Comparison of ENCODE assay signal across 1 cellular context in the genomic region with DNA sequence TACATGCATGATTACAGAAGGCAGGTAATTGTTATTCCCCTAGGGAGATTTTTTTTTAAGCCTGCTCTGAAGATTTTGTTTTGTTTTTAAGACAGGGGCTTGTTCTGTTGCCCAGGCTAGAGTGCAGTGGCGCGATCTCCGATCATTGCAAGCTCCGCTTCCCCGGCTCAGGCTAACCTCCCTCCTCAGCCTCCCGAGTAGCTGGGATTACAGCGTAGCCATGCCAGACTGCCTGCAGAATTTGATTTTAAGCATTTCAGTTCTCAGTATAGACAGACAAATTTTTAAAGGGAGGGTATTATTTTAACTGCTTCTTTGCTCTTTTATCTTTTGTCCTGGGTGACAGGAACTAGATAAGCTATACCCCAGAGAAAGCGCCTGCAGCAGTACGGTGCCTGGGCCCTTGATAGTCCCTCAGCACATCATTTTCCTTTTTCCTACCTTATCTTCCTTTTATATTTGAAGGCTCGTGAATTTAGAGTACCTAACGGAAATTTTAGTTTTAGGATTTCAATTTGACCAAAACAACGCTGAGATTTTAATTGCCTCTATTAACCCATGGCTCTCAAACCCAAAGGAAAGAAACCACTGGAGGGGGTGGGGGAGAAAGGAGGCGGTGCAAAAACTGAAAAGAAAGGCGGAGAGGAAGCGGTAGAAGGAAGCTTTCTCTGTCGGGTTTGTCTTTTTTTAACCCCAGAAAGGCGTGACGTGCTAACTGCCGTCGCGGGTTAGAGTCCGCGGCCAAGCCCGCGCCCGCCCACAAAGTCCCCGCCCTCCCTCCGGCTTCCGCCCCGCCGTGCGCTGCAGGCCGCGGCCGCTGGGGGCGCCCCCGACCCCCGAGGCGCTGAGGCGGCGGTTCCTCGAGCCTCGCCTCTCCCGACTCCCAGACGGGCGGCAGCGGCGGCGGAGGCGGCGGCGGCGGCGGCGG.
TF ChIP-seq lines count a peak whose summit lies in the region.

A gene (plus strand): TSS at position 886 of the 928 bp plus-strand sequence. CDS start 329 bp downstream, outside the sequence.

TF ChIP-seq in K562, 482 proteins besides CTCF, POLR2A, EP300 and RAD21 (continued from another document and continues in another):
- TF ChIP-seq, protein P1, sequence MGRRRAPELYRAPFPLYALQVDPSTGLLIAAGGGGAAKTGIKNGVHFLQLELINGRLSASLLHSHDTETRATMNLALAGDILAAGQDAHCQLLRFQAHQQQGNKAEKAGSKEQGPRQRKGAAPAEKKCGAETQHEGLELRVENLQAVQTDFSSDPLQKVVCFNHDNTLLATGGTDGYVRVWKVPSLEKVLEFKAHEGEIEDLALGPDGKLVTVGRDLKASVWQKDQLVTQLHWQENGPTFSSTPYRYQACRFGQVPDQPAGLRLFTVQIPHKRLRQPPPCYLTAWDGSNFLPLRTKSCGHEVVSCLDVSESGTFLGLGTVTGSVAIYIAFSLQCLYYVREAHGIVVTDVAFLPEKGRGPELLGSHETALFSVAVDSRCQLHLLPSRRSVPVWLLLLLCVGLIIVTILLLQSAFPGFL (CRISPR knock-in tag; IDR thresholded peaks at IDR 0.05), result no peak
- TF ChIP-seq, protein P2, sequence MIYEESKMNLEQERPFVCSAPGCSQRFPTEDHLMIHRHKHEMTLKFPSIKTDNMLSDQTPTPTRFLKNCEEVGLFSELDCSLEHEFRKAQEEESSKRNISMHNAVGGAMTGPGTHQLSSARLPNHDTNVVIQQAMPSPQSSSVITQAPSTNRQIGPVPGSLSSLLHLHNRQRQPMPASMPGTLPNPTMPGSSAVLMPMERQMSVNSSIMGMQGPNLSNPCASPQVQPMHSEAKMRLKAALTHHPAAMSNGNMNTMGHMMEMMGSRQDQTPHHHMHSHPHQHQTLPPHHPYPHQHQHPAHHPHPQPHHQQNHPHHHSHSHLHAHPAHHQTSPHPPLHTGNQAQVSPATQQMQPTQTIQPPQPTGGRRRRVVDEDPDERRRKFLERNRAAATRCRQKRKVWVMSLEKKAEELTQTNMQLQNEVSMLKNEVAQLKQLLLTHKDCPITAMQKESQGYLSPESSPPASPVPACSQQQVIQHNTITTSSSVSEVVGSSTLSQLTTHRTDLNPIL (CRISPR knock-in tag; IDR thresholded peaks at IDR 0.05), result no peak
- no peak for TF ChIP-seq NCOA2 (IDR thresholded peaks at IDR 0.05; ENCODE audit: partially characterized antibody in 2 of 2)
- TF ChIP-seq, protein P3, sequence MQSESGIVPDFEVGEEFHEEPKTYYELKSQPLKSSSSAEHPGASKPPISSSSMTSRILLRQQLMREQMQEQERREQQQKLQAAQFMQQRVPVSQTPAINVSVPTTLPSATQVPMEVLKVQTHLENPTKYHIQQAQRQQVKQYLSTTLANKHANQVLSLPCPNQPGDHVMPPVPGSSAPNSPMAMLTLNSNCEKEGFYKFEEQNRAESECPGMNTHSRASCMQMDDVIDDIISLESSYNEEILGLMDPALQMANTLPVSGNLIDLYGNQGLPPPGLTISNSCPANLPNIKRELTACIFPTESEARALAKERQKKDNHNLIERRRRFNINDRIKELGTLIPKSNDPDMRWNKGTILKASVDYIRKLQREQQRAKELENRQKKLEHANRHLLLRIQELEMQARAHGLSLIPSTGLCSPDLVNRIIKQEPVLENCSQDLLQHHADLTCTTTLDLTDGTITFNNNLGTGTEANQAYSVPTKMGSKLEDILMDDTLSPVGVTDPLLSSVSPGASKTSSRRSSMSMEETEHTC (IDR thresholded peaks at IDR 0.05), result 0 out of 2 replicates have a peak, but pooled peaks have one; percentile 18
- TF ChIP-seq HDAC6 (IDR thresholded peaks at IDR 0.05; ENCODE audit: low read depth, low read length), result no peak
- no peak for TF ChIP-seq TCF7 (IDR thresholded peaks at IDR 0.05; ENCODE audit: borderline replicate concordance)
- no peak for TF ChIP-seq ZBTB17 (CRISPR knock-in tag; IDR thresholded peaks at IDR 0.05)
- TF ChIP-seq ZNF561 (CRISPR knock-in tag; conservative IDR thresholded peaks at IDR 0.05), result no peak
- TF ChIP-seq HSF4 (CRISPR knock-in tag; IDR thresholded peaks at IDR 0.05; ENCODE audit: borderline replicate concordance), result no peak
- TF ChIP-seq, protein P4, sequence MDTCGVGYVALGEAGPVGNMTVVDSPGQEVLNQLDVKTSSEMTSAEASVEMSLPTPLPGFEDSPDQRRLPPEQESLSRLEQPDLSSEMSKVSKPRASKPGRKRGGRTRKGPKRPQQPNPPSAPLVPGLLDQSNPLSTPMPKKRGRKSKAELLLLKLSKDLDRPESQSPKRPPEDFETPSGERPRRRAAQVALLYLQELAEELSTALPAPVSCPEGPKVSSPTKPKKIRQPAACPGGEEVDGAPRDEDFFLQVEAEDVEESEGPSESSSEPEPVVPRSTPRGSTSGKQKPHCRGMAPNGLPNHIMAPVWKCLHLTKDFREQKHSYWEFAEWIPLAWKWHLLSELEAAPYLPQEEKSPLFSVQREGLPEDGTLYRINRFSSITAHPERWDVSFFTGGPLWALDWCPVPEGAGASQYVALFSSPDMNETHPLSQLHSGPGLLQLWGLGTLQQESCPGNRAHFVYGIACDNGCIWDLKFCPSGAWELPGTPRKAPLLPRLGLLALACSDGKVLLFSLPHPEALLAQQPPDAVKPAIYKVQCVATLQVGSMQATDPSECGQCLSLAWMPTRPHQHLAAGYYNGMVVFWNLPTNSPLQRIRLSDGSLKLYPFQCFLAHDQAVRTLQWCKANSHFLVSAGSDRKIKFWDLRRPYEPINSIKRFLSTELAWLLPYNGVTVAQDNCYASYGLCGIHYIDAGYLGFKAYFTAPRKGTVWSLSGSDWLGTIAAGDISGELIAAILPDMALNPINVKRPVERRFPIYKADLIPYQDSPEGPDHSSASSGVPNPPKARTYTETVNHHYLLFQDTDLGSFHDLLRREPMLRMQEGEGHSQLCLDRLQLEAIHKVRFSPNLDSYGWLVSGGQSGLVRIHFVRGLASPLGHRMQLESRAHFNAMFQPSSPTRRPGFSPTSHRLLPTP (IDR thresholded peaks at IDR 0.05; ENCODE audit: borderline replicate concordance, extremely low read depth, insufficient read length), result no peak
- 0 out of 2 replicates have a peak, but pooled peaks have one; percentile 19 for TF ChIP-seq GTF2E2 (tag; IDR thresholded peaks at IDR 0.05)
- no peak for TF ChIP-seq RBM17 (IDR thresholded peaks at IDR 0.05; ENCODE audit: borderline replicate concordance, low read depth, low read length)
- TF ChIP-seq ELF4 (CRISPR knock-in tag; IDR thresholded peaks at IDR 0.05), result no peak
- TF ChIP-seq IFI16 (CRISPR knock-in tag; IDR thresholded peaks at IDR 0.05), result no peak
- no peak for TF ChIP-seq SMAD1 (IDR thresholded peaks at IDR 0.05; ENCODE audit: low read depth, low read length, partially characterized antibody)
- no peak for TF ChIP-seq HMGN3 (IDR thresholded peaks at IDR 0.05; ENCODE audit: borderline replicate concordance, extremely low read depth, insufficient read length, low read depth, low read length)
- no peak for TF ChIP-seq ASH1L (IDR thresholded peaks at IDR 0.05; ENCODE audit: borderline replicate concordance, low read depth, partially characterized antibody)
- TF ChIP-seq, protein P5, sequence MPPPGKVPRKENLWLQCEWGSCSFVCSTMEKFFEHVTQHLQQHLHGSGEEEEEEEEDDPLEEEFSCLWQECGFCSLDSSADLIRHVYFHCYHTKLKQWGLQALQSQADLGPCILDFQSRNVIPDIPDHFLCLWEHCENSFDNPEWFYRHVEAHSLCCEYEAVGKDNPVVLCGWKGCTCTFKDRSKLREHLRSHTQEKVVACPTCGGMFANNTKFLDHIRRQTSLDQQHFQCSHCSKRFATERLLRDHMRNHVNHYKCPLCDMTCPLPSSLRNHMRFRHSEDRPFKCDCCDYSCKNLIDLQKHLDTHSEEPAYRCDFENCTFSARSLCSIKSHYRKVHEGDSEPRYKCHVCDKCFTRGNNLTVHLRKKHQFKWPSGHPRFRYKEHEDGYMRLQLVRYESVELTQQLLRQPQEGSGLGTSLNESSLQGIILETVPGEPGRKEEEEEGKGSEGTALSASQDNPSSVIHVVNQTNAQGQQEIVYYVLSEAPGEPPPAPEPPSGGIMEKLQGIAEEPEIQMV (tag; conservative IDR thresholded peaks at IDR 0.05; ENCODE audit: low read depth), result no peak
- TF ChIP-seq, protein P6, sequence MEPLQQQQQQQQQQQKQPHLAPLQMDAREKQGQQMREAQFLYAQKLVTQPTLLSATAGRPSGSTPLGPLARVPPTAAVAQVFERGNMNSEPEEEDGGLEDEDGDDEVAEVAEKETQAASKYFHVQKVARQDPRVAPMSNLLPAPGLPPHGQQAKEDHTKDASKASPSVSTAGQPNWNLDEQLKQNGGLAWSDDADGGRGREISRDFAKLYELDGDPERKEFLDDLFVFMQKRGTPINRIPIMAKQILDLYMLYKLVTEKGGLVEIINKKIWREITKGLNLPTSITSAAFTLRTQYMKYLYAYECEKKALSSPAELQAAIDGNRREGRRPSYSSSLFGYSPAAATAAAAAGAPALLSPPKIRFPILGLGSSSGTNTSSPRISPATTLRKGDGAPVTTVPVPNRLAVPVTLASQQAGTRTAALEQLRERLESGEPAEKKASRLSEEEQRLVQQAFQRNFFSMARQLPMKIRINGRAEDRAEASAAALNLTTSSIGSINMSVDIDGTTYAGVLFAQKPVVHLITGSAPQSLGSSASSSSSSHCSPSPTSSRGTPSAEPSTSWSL (CRISPR knock-in tag; IDR thresholded peaks at IDR 0.05; ENCODE audit: borderline replicate concordance), result no peak
- TF ChIP-seq ZNF12 (CRISPR knock-in tag; IDR thresholded peaks at IDR 0.05), result no peak
- no peak for TF ChIP-seq KLF10 (CRISPR knock-in tag; IDR thresholded peaks at IDR 0.05)
- peak; percentile 51; the same call in 1 of the 2 replicates for TF ChIP-seq ESRRA (IDR thresholded peaks at IDR 0.05; ENCODE audit: borderline replicate concordance, low read depth)
- no peak for TF ChIP-seq OTX1 (CRISPR knock-in tag; IDR thresholded peaks at IDR 0.05)
- peak; percentile 24; the same call in 1 of the 2 replicates for TF ChIP-seq TCF3 (CRISPR knock-in tag; IDR thresholded peaks at IDR 0.05)
- no peak for TF ChIP-seq ZNF24 (IDR thresholded peaks at IDR 0.05)
- TF ChIP-seq HMG20A (CRISPR knock-in tag; conservative IDR thresholded peaks at IDR 0.05), result no peak
- TF ChIP-seq HDAC2 (IDR thresholded peaks at IDR 0.05), result peak; percentile 80; the same call in 1 of the 2 replicates
- no peak for TF ChIP-seq PYGO2 (tag; IDR thresholded peaks at IDR 0.05)
- TF ChIP-seq, protein P7, sequence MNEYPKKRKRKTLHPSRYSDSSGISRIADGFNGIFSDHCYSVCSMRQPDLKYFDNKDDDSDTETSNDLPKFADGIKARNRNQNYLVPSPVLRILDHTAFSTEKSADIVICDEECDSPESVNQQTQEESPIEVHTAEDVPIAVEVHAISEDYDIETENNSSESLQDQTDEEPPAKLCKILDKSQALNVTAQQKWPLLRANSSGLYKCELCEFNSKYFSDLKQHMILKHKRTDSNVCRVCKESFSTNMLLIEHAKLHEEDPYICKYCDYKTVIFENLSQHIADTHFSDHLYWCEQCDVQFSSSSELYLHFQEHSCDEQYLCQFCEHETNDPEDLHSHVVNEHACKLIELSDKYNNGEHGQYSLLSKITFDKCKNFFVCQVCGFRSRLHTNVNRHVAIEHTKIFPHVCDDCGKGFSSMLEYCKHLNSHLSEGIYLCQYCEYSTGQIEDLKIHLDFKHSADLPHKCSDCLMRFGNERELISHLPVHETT (CRISPR knock-in tag; conservative IDR thresholded peaks at IDR 0.05 in 1 of 2, IDR thresholded peaks at IDR 0.05 in 1 of 2), result peak in 1 of 2 experiments; percentile 93; a peak in 2 of 4 replicates
- no peak for TF ChIP-seq ZNF75A (CRISPR knock-in tag; IDR thresholded peaks at IDR 0.05)
- no peak for TF ChIP-seq PHB (CRISPR knock-in tag; IDR thresholded peaks at IDR 0.05)
- TF ChIP-seq, protein P8, sequence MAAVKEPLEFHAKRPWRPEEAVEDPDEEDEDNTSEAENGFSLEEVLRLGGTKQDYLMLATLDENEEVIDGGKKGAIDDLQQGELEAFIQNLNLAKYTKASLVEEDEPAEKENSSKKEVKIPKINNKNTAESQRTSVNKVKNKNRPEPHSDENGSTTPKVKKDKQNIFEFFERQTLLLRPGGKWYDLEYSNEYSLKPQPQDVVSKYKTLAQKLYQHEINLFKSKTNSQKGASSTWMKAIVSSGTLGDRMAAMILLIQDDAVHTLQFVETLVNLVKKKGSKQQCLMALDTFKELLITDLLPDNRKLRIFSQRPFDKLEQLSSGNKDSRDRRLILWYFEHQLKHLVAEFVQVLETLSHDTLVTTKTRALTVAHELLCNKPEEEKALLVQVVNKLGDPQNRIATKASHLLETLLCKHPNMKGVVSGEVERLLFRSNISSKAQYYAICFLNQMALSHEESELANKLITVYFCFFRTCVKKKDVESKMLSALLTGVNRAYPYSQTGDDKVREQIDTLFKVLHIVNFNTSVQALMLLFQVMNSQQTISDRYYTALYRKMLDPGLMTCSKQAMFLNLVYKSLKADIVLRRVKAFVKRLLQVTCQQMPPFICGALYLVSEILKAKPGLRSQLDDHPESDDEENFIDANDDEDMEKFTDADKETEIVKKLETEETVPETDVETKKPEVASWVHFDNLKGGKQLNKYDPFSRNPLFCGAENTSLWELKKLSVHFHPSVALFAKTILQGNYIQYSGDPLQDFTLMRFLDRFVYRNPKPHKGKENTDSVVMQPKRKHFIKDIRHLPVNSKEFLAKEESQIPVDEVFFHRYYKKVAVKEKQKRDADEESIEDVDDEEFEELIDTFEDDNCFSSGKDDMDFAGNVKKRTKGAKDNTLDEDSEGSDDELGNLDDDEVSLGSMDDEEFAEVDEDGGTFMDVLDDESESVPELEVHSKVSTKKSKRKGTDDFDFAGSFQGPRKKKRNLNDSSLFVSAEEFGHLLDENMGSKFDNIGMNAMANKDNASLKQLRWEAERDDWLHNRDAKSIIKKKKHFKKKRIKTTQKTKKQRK (IDR thresholded peaks at IDR 0.05; ENCODE audit: borderline replicate concordance, low read depth, low read length), result no peak
- TF ChIP-seq ZNF146 (CRISPR knock-in tag; IDR thresholded peaks at IDR 0.05; ENCODE audit: unreplicated experiment), result no peak
- TF ChIP-seq RFX1 (IDR thresholded peaks at IDR 0.05), result no peak
- TF ChIP-seq, protein P9, sequence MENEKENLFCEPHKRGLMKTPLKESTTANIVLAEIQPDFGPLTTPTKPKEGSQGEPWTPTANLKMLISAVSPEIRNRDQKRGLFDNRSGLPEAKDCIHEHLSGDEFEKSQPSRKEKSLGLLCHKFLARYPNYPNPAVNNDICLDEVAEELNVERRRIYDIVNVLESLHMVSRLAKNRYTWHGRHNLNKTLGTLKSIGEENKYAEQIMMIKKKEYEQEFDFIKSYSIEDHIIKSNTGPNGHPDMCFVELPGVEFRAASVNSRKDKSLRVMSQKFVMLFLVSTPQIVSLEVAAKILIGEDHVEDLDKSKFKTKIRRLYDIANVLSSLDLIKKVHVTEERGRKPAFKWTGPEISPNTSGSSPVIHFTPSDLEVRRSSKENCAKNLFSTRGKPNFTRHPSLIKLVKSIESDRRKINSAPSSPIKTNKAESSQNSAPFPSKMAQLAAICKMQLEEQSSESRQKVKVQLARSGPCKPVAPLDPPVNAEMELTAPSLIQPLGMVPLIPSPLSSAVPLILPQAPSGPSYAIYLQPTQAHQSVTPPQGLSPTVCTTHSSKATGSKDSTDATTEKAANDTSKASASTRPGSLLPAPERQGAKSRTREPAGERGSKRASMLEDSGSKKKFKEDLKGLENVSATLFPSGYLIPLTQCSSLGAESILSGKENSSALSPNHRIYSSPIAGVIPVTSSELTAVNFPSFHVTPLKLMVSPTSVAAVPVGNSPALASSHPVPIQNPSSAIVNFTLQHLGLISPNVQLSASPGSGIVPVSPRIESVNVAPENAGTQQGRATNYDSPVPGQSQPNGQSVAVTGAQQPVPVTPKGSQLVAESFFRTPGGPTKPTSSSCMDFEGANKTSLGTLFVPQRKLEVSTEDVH (IDR thresholded peaks at IDR 0.05; ENCODE audit: low read depth, partially characterized antibody), result peak; percentile 30
- no peak for TF ChIP-seq BDP1 (IDR thresholded peaks at IDR 0.05; ENCODE audit: insufficient read depth, insufficient read length)
